ENCODE assay signal across 16 cellular contexts in the genomic region with DNA sequence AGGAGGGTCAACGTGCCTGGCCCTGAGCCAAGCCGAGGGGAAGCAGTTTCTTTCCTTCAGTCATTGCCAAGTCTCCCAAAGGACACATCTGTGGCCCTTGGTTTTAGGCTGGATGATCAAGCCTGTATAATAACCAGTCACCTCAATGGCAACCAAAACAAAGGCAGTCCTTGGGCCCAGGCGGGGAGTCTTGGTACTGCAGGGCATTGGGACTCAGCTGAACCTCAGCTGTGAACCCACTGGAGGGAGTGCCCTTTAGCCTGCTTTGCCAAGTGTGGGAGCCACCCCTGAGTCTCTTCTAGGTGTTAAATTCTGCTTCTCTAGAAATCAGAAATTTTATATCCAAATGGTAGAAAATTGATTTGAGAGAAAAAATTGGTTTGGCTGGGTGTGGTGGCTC. TPM values are rescaled to one million over a fixed set of nuclear protein-coding genes. Genes with fewer than 3 reads are reported as not detected.
DNase-seq lines count a peak whose midpoint lies in the region; ATAC-seq and TF ChIP-seq lines count a peak whose summit lies in the region.
"Had no signal": no experiment of that assay in that cellular context is flagged by ENCODE, and none has a peak within 500 bp of the region (broad histone marks: within the 10 kb centered on the region; RNA-seq: fewer than 3 reads in every experiment).

No MANE protein-coding gene starts in this region.

- no peak overlapping the region for H3K27ac Mint-ChIP-seq in activated CD8-positive, alpha-beta T cell treated with anti-CD3 and anti-CD28 coated beads, Interleukin-2, amount 10 ng/mL, durations not matched to agents 7 days and 5 days

- TF ChIP-seq CTCF in GM12874 (IDR thresholded peaks at IDR 0.05; ENCODE audit: insufficient read depth, low read depth, low read length) = peak; percentile 40; the same call in 1 of the 2 replicates
- peak; percentile 16; the same call in 1 of the 2 replicates for TF ChIP-seq CTCF in OCI-LY1 (IDR thresholded peaks at IDR 0.05; ENCODE audit: low read length)
- TF ChIP-seq CTCF in choroid plexus epithelial cell (conservative IDR thresholded peaks at IDR 0.05; ENCODE audit: low read depth, low read length) = peak; percentile 5
- no peak for TF ChIP-seq CTCF in hepatocyte (IDR thresholded peaks at IDR 0.05; ENCODE audit: poor library complexity)

- no peaks in the 10 kb centered on the region for H3K9me3 Mint-ChIP-seq in activated CD8-positive, alpha-beta T cell treated with anti-CD3 and anti-CD28 coated beads, Interleukin-2, amount 10 ng/mL, durations not matched to agents 7 days and 5 days (ENCODE audit: insufficient read depth)

- POLR2A ChIA-PET in activated CD8-positive, alpha-beta T cell treated with anti-CD3 and anti-CD28 coated beads, Interleukin-2, amount 10 ng/mL, durations not matched to agents 7 days and 5 days (lab: Charles Lee) = no interaction called here

- H3K4me3 ChIP-seq in OCI-LY1 (ENCODE audit: low read depth, low read length, poor library complexity, severe bottlenecking) (no peak overlapping the region), choroid plexus epithelial cell (ENCODE audit: low read depth, low read length) (no peak overlapping the region), hepatocyte (no peak overlapping the region)
- H3K4me3 ChIP-seq: SJCRH30 had no signal

- H3K27me3 Mint-ChIP-seq in activated CD8-positive, alpha-beta T cell treated with anti-CD3 and anti-CD28 coated beads, Interleukin-2, amount 10 ng/mL, durations not matched to agents 7 days and 5 days (ENCODE audit: low read depth) = no peaks in the 10 kb centered on the region
- H3K27me3 Mint-ChIP-seq: T-helper 17 cell had no signal

- H3F3A ChIP-seq in OCI-LY1 (ENCODE audit: insufficient read depth, low read length) = no peaks in the 10 kb centered on the region

- no peak for DNase-seq in choroid plexus epithelial cell (ENCODE audit: low read depth)
- no peak for DNase-seq in mucosa of gallbladder (ENCODE audit: low spot score)
- DNase-seq in activated CD8-positive, alpha-beta T cell treated with anti-CD3 and anti-CD28 coated beads, Interleukin-2, amount 10 ng/mL, durations not matched to agents 7 days and 5 days = no peak
- no peak for DNase-seq in NOMO-1 treated with dmso at 0.1 percent for 144 hours (lab: John Stamatoyannopoulos, UW; ENCODE audit: unreplicated experiment)
- DNase-seq in hepatocyte (ENCODE audit: low spot score) = no peak
- DNase-seq: AML-193, DMS79 treated with DMSO at 0.1 percent for 48 hours, NCI-H1105, NCI-H2081, PC-3, T-helper 17 cell had no signal

- H3K4me2 ChIP-seq in OCI-LY1 (ENCODE audit: low read length) (no peak overlapping the region), hepatocyte (no peak overlapping the region)

- H3K4me3 Mint-ChIP-seq in activated CD8-positive, alpha-beta T cell treated with anti-CD3 and anti-CD28 coated beads, Interleukin-2, amount 10 ng/mL, durations not matched to agents 7 days and 5 days = no peak overlapping the region
- H3K4me3 Mint-ChIP-seq: T-helper 17 cell had no signal

- H3K27me3 ChIP-seq in OCI-LY1 (ENCODE audit: insufficient read depth, low read length) = no peaks in the 10 kb centered on the region
- no peaks in the 10 kb centered on the region for H3K27me3 ChIP-seq in hepatocyte
- H3K27me3 ChIP-seq: SJCRH30 had no signal

- CTCF ChIA-PET in activated CD8-positive, alpha-beta T cell treated with anti-CD3 and anti-CD28 coated beads, Interleukin-2, amount 10 ng/mL, durations not matched to agents 7 days and 5 days (lab: Charles Lee) = no interaction called here

- peaks cover 3% of the 10 kb centered on the region; the same call in 1 of the 2 replicates for H3K36me3 ChIP-seq in OCI-LY1 (ENCODE audit: insufficient read depth, low read length)
- no peaks in the 10 kb centered on the region for H3K36me3 ChIP-seq in hepatocyte (replicated peaks; ENCODE audit: insufficient read depth, low read depth)
- H3K36me3 ChIP-seq: SJCRH30 had no signal

- H3K4me1 Mint-ChIP-seq in activated CD8-positive, alpha-beta T cell treated with anti-CD3 and anti-CD28 coated beads, Interleukin-2, amount 10 ng/mL, durations not matched to agents 7 days and 5 days (ENCODE audit: low read depth) = no peaks in the 10 kb centered on the region

- no peak for ATAC-seq in activated CD8-positive, alpha-beta T cell treated with anti-CD3 and anti-CD28 coated beads, Interleukin-2, amount 10 ng/mL, durations not matched to agents 7 days and 5 days
- ATAC-seq: PC-3, T-helper 17 cell had no signal

- H3K27ac ChIP-seq in OCI-LY1 (ENCODE audit: low read depth, low read length, poor library complexity, severe bottlenecking) = no peak overlapping the region
- H3K27ac ChIP-seq in hepatocyte = no peak overlapping the region
- H3K27ac ChIP-seq: C4-2B, SJCRH30 had no signal

- H3K9me3 ChIP-seq in OCI-LY1 (ENCODE audit: low read length) = no peaks in the 10 kb centered on the region
- no peaks in the 10 kb centered on the region for H3K9me3 ChIP-seq in hepatocyte (ENCODE audit: low read depth)
- H3K9me3 ChIP-seq: SJCRH30 had no signal

- H3K9me2 ChIP-seq in OCI-LY1 (ENCODE audit: low read depth, low read length) (no peaks in the 10 kb centered on the region), hepatocyte (replicated peaks; ENCODE audit: insufficient read depth) (no peaks in the 10 kb centered on the region)

- no peaks in the 10 kb centered on the region for H4K20me1 ChIP-seq in OCI-LY1 (ENCODE audit: insufficient read depth, low read length)
- no peaks in the 10 kb centered on the region for H4K20me1 ChIP-seq in hepatocyte (ENCODE audit: insufficient read depth, poor library complexity, severe bottlenecking)

- H3K79me2 ChIP-seq in OCI-LY1 (ENCODE audit: insufficient read depth, low read length) (no peaks in the 10 kb centered on the region), hepatocyte (no peaks in the 10 kb centered on the region)

- H3K4me1 ChIP-seq in OCI-LY1 (ENCODE audit: insufficient read depth, low read length, severe bottlenecking) (no peaks in the 10 kb centered on the region), hepatocyte (ENCODE audit: insufficient read depth) (no peaks in the 10 kb centered on the region)
- H3K4me1 ChIP-seq: SJCRH30 had no signal

- peaks cover 28% of the 10 kb centered on the region for H3K36me3 Mint-ChIP-seq in activated CD8-positive, alpha-beta T cell treated with anti-CD3 and anti-CD28 coated beads, Interleukin-2, amount 10 ng/mL, durations not matched to agents 7 days and 5 days (ENCODE audit: low read depth)

- H3K9ac ChIP-seq in OCI-LY1 (ENCODE audit: low read length) = no peak overlapping the region

- WGBS in hepatocyte (ENCODE audit: low lambda C conversion rate, missing lambda C conversion rate) = 95% methylated on average over 3 of the region's 3 CpGs

- no peak overlapping the region for H2AFZ ChIP-seq in OCI-LY1 (ENCODE audit: low read length)
- H2AFZ ChIP-seq in hepatocyte = no peak overlapping the region

RNA-seq across cellular contexts. Expression of a gene that starts 36.9 kb away (rescaled TPM):
- total RNA-seq in mucosa of gallbladder = 102 TPM
- total RNA-seq in activated CD8-positive, alpha-beta T cell treated with anti-CD3 and anti-CD28 coated beads, Interleukin-2, amount 10 ng/mL, durations not matched to agents 7 days and 5 days = 10 to 100 TPM; 63.2 to 69.1 TPM
- total RNA-seq in hepatocyte = 16.2 and 24.8 TPM in 2 replicates
- 4.4 and 8.3 TPM in 2 replicates for polyA plus RNA-seq in hepatocyte

RNA-seq across cellular contexts. Expression of a gene that starts 53.5 kb away (rescaled TPM):
- total RNA-seq in mucosa of gallbladder (4.9 TPM), hepatocyte (1.5 and 1.8 TPM in 2 replicates)
- total RNA-seq in activated CD8-positive, alpha-beta T cell treated with anti-CD3 and anti-CD28 coated beads, Interleukin-2, amount 10 ng/mL, durations not matched to agents 7 days and 5 days = 1 to 10 TPM; 8.2 to 9.5 TPM
- polyA plus RNA-seq in hepatocyte = 6.4 and 6.7 TPM in 2 replicates
- total RNA-seq: LHCN-M2, SJCRH30 had no signal
